In the genomic region with DNA sequence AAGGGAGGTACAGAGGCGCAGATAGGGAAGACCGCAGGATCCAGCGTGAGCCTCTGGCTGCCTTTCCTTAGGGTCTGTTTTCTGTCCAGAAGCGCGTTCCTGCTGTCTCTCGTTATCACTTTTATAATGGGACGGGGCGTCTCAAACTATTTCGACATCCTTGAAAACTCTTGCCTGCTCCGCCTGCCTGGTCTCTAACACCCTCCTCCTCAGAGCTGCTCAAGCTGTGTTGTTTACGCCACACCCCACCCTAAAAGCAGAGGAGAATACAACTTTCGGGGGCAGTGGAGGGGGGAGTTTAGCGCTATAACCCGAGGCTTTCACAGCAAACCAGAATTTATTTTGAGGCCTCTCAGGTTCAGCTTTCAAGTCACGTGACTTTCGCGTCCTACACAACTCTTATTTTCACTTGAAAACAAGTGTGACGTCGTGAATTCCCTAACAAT, we compare ENCODE assay signal across 8 cellular contexts. TPM values are rescaled to one million over a fixed set of nuclear protein-coding genes. Genes with fewer than 3 reads are reported as not detected.
DNase-seq lines count a peak whose midpoint lies in the region; ATAC-seq, FAIRE-seq and TF ChIP-seq lines count a peak whose summit lies in the region.

No MANE protein-coding gene starts in this region.

- ATAC-seq in GM19324 (IDR thresholded peaks at IDR 0.05; ENCODE audit: low FRiP score, unreplicated experiment), result peak; percentile 7
- peak; percentile 55 for ATAC-seq in omental fat pad (ENCODE audit: low FRiP score)
- no peak for ATAC-seq in HG02885 (IDR thresholded peaks at IDR 0.05; ENCODE audit: poor library complexity, unreplicated experiment)

- TF ChIP-seq CTCF in 22Rv1 (IDR thresholded peaks at IDR 0.05), result no peak
- TF ChIP-seq CTCF in VCaP (conservative IDR thresholded peaks at IDR 0.05), result no peak
- TF ChIP-seq CTCF in omental fat pad (IDR thresholded peaks at IDR 0.05), result no peak

- H3K27ac ChIP-seq in 22Rv1 (peak overlapping the region; percentile 66), VCaP (peak overlapping the region; percentile 86)

- FAIRE-seq in urothelium cell line (lab: Jason Lieb, UNC), result no peak

- DNase-seq in fibroblast of the conjunctiva (ENCODE audit: low read depth) (peak; percentile 37), omental fat pad (ENCODE audit: low spot score) (no peak), urothelium cell line (ENCODE audit: low spot score) (no peak), GOT3 (lab: John Stamatoyannopoulos, UW) (no peak)

RNA-seq across cellular contexts. Expression of gene FAM3A, which starts 0.6 kb away (rescaled TPM):
- total RNA-seq in omental fat pad, result 10 to 100 TPM; 27.7 to 58.3 (median 34.7) TPM

RNA-seq across cellular contexts. Expression of gene SLC10A3, which starts 26.2 kb away (rescaled TPM):
- total RNA-seq in omental fat pad, result 10 to 100 TPM; 22.9 to 29.7 (median 26.9) TPM

RNA-seq across cellular contexts. Expression of gene G6PD, which starts 30.0 kb away (rescaled TPM):
- 10 to 100 TPM; 42.1 to 76.7 (median 58.5) TPM for total RNA-seq in omental fat pad

RNA-seq across cellular contexts. Expression of gene UBL4A, which starts 30.3 kb away (rescaled TPM):
- total RNA-seq in omental fat pad, result 10 to 100 TPM; 21.3 to 43.0 (median 34.0) TPM

RNA-seq across cellular contexts. Expression of gene IKBKG, which starts 30.7 kb away (rescaled TPM):
- 10 to 100 TPM in 3 of 4 donors, 1 to 10 TPM in 1; 7.5 to 15.4 (median 12.3) TPM for total RNA-seq in omental fat pad
